Comparison of ENCODE assay signal across 8 cellular contexts in the genomic region with DNA sequence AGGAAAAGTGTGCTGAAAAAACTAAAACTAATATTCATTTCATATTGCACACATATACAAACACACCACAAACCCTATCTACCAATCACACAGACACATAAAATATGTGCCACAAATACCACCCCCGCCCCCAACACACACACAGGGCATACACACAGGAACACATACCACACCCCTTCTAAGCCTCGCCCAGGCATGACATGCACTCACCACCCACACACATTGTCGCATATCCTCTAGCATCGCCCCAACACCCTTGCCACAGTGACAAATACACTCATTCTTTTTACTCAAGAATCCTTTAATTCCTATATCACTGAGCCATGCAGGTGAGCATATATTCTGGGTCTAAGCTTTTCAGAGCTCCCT. TPM values are rescaled to one million over a fixed set of nuclear protein-coding genes. Genes with fewer than 3 reads are reported as not detected.
DNase-seq lines count a peak whose midpoint lies in the region; ATAC-seq, FAIRE-seq and TF ChIP-seq lines count a peak whose summit lies in the region.

No MANE protein-coding gene starts in this region.

- peaks cover 7% of the 10 kb centered on the region for H3K9me3 Mint-ChIP-seq in activated CD4-positive, alpha-beta T cell treated with anti-CD3 and anti-CD28 coated beads, Interleukin-2, amount 10 ng/mL, durations not matched to agents 24 days and 14 days

- ATAC-seq in HG03103 (IDR thresholded peaks at IDR 0.05; ENCODE audit: low read depth, unreplicated experiment), result peak; percentile 67

- TF ChIP-seq CTCF in epithelial cell of esophagus (IDR thresholded peaks at IDR 0.05; ENCODE audit: insufficient read depth, low read depth, low read length, missing control alignments), result no peak

- H3K4me1 Mint-ChIP-seq in activated CD4-positive, alpha-beta T cell treated with anti-CD3 and anti-CD28 coated beads, Interleukin-2, amount 10 ng/mL, durations not matched to agents 24 days and 14 days, result peaks cover 31% of the 10 kb centered on the region

- TF ChIP-seq POLR2A in GM12892 (IDR thresholded peaks at IDR 0.05; ENCODE audit: low read depth, low read length), result no peak

- H3K4me3 ChIP-seq in epithelial cell of esophagus (ENCODE audit: low read length), result no peak overlapping the region
- no peak overlapping the region for H3K4me3 ChIP-seq in skeletal muscle tissue (ENCODE audit: low read length in 3 of 3)

- H3K9me3 ChIP-seq in skeletal muscle tissue (ENCODE audit: control insufficient read depth in 3 of 3, low read length in 3 of 3), result no peaks in the 10 kb centered on the region

- FAIRE-seq in GM12892 (lab: Jason Lieb, UNC), result peak; percentile 88

- no peaks in the 10 kb centered on the region for H3K27me3 Mint-ChIP-seq in activated CD4-positive, alpha-beta T cell treated with anti-CD3 and anti-CD28 coated beads, Interleukin-2, amount 10 ng/mL, durations not matched to agents 24 days and 14 days

- H3K27me3 ChIP-seq in skeletal muscle tissue (ENCODE audit: control insufficient read depth in 3 of 3, insufficient read depth in 3 of 3, low read length in 3 of 3), result no peaks in the 10 kb centered on the region

- H3K9ac ChIP-seq in skeletal muscle tissue (ENCODE audit: low read depth in 1 of 3, low read length in 3 of 3), result no peak overlapping the region

- H3K36me3 ChIP-seq in skeletal muscle tissue (ENCODE audit: control insufficient read depth in 3 of 3, insufficient read depth in 3 of 3, low read length in 3 of 3), result no peaks in the 10 kb centered on the region

- DNase-seq in GM12892 (ENCODE audit: insufficient read length) (peak; percentile 29), epithelial cell of esophagus (ENCODE audit: low read depth) (peak; percentile 52), NCI-H1105 treated with DMSO at 0.1 percent for 48 hours (lab: John Stamatoyannopoulos, UW) (no peak), hippocampal formation (lab: John Stamatoyannopoulos, UW) (no peak), putamen (ENCODE audit: low spot score) (no peak)
- DNase-seq in activated CD4-positive, alpha-beta T cell treated with anti-CD3 and anti-CD28 coated beads, Interleukin-2, amount 10 ng/mL, durations not matched to agents 24 days and 14 days, result peak; percentile 90

- intact Hi-C loops in activated CD4-positive, alpha-beta T cell treated with anti-CD3 and anti-CD28 coated beads, Interleukin-2, amount 10 ng/mL, durations not matched to agents 24 days and 14 days (cut with micrococcal nuclease), result loop anchor here (1.0 to 10.0 kb wide), 14 partner anchors 18 to 282 kb away; a partner anchor contains a TSS

- H3K4me1 ChIP-seq in skeletal muscle tissue (ENCODE audit: control insufficient read depth in 3 of 3, insufficient read depth in 3 of 3, low read length in 3 of 3), result peaks cover 9 to 19% (median 15%) of the 10 kb centered on the region in 3 donors

- peak overlapping the region; percentile 40 for H3K27ac ChIP-seq in skeletal muscle tissue (ENCODE audit: low read depth, low read length)

- peaks cover 4% of the 10 kb centered on the region for H3K36me3 Mint-ChIP-seq in activated CD4-positive, alpha-beta T cell treated with anti-CD3 and anti-CD28 coated beads, Interleukin-2, amount 10 ng/mL, durations not matched to agents 24 days and 14 days (ENCODE audit: low read depth)

- peak overlapping the region; percentile 62 for H3K4me3 Mint-ChIP-seq in activated CD4-positive, alpha-beta T cell treated with anti-CD3 and anti-CD28 coated beads, Interleukin-2, amount 10 ng/mL, durations not matched to agents 24 days and 14 days

- H3K27ac Mint-ChIP-seq in activated CD4-positive, alpha-beta T cell treated with anti-CD3 and anti-CD28 coated beads, Interleukin-2, amount 10 ng/mL, durations not matched to agents 24 days and 14 days, result peak overlapping the region; percentile 89

RNA-seq across cellular contexts. Expression of a gene that starts 24.6 kb away (rescaled TPM):
- polyA plus RNA-seq in GM12892 (2012; ENCODE audit: missing spikeins), result 6.3 TPM
- total RNA-seq in activated CD4-positive, alpha-beta T cell treated with anti-CD3 and anti-CD28 coated beads, Interleukin-2, amount 10 ng/mL, durations not matched to agents 24 days and 14 days, result 31.4 and 34.7 TPM in 2 replicates
- total RNA-seq in skeletal muscle tissue, result 18.8 TPM

Comparison
In these comparisons a context has a peak if more than half of its experiments do, and no peak if none do; other contexts are left out.
1. DNase-seq: peak in GM12892 (single experiment), activated CD4-positive, alpha-beta T cell treated with anti-CD3 and anti-CD28 coated beads, Interleukin-2, amount 10 ng/mL, durations not matched to agents 24 days and 14 days (single experiment) and epithelial cell of esophagus (single experiment); none in NCI-H1105 treated with DMSO at 0.1 percent for 48 hours (single experiment), hippocampal formation (0 of 2) and putamen (single experiment).